Comparison of ENCODE assay signal across 11 cellular contexts in the genomic region with DNA sequence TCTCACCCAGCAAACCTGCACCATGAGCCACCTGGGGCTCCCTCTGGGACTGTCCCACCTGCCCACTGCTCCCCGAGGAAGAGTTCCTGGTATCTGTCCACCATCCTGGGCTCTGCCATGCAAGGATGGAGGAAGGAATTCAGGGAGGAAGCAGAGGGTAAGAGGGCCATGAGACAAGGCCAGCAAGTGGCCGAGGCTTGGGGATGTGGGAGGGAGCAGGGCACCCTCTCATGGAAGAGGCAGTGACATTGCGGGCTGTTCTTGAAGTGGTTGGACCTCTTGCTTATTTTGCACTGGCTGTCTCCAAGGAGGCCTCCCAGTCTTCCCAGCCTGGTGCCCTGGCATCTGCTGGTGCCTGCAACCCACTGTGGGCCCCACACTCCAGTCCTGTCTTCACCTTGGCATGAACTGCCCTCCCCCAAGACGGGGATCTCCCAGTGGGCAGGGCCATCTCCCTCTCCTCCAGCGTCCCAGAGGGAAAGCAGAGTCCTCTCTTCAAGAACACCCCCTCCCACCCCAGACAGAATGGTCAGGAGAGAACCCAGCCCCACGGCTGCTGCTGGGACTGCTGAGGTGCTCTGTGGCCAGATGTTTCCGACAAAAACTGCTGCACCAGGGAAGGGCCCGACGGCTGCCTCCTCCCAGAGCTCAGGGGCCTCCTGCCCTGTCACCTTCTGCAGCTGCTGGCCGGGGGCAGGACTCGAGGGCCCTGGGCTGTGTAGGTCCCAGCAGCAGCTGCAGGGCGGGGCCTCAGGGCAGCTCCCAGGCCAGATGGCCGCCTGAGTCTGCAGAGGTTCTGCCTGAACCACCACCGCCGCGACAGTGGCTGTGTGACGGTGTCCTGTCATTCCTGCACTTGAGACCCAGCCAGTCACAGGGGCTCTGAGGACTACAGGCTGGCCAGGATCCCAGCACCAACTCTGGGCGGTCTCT. TPM values are rescaled to one million over a fixed set of nuclear protein-coding genes. Genes with fewer than 3 reads are reported as not detected.
A peak's percentile ranks its signal among the peaks of the same experiment; 100 is the strongest.
DNase-seq lines count a peak whose midpoint lies in the region; ATAC-seq, FAIRE-seq and TF ChIP-seq lines count a peak whose summit lies in the region.
"Had no signal": no experiment of that assay in that cellular context is flagged by ENCODE, and none has a peak within 500 bp of the region (broad histone marks: within the 10 kb centered on the region; RNA-seq: fewer than 3 reads in every experiment).

No MANE protein-coding gene starts in this region.

- H3K56ac ChIP-seq in H1 (replicated peaks; ENCODE audit: insufficient read length, low read depth, low read length): no peak overlapping the region

- peak overlapping the region; percentile 15 for H3K4me3 Mint-ChIP-seq in CD8-positive, alpha-beta T cell
- H3K4me3 Mint-ChIP-seq in neural progenitor cell: peak overlapping the region; percentile 84

- H2AK5ac ChIP-seq in H1 (ENCODE audit: low read depth, low read length): no peak overlapping the region; the same call in 1 of the 2 replicates

- H3K9ac ChIP-seq in H1 (replicated peaks in 1 of 4; ENCODE audit: extremely low read depth in 1 of 4, low read depth in 3 of 4, low read length in 3 of 4) (no peak overlapping the region), neural progenitor cell (no peak overlapping the region)

- H4K91ac ChIP-seq in H1 (replicated peaks; ENCODE audit: insufficient read length, low read length): no peak overlapping the region

- TF ChIP-seq POLR2A in H1 (IDR thresholded peaks at IDR 0.05; ENCODE audit: control extremely low read depth in 1 of 2, low read depth in 2 of 2, low read length in 2 of 2): no peak

- no peak for DNase-seq in CD8-positive, alpha-beta T cell
- DNase-seq in NAMALWA (ENCODE audit: low spot score): peak; percentile 76
- no peak for DNase-seq in H1 (ENCODE audit: low read depth in 1 of 2, low spot score in 2 of 2)
- DNase-seq in neural progenitor cell (ENCODE audit: low spot score): peak; percentile 56
- DNase-seq in A172 (ENCODE audit: low spot score): no peak
- no peak for DNase-seq in SIG-M5 treated with dmso at 0.1 percent for 504 hours (lab: John Stamatoyannopoulos, UW; ENCODE audit: unreplicated experiment)
- no peak for DNase-seq in SIG-M5 (lab: John Stamatoyannopoulos, UW)
- DNase-seq: effector memory CD4-positive, alpha-beta T cell; NCI-H1092; stimulated activated CD8-positive, alpha-beta memory T cell treated with anti-CD3 and anti-CD28 coated beads, Interleukin-4, amount 100 ng/mL, for 48 hours had no signal

- H3K79me2 ChIP-seq in H1 (ENCODE audit: control insufficient read depth in 1 of 2, insufficient read depth in 2 of 2, low read length in 2 of 2) (peaks cover 0 to 6% of the 10 kb centered on the region in 2 experiments; a peak in 1 of 4 replicates), neural progenitor cell (ENCODE audit: low read depth) (peaks cover 27% of the 10 kb centered on the region)

- no peak overlapping the region for H2BK20ac ChIP-seq in H1 (ENCODE audit: low read length)

- no peak overlapping the region for H3K27ac ChIP-seq in CD8-positive, alpha-beta T cell (ENCODE audit: low read depth, low read length)
- H3K27ac ChIP-seq in H1 (ENCODE audit: low read depth, low read length) (no peak overlapping the region), neural progenitor cell (no peak overlapping the region)

- no peak overlapping the region for H3K27ac Mint-ChIP-seq in CD8-positive, alpha-beta T cell
- H3K27ac Mint-ChIP-seq in neural progenitor cell: no peak overlapping the region

- H3K4me2 ChIP-seq in H1 (ENCODE audit: insufficient read depth in 1 of 2, low read depth in 2 of 2, low read length in 2 of 2) (peak overlapping the region; percentile 40 to 88), neural progenitor cell (no peak overlapping the region)

- no peak for TF ChIP-seq RAD21 in H1 (IDR thresholded peaks at IDR 0.05 in 1 of 2, conservative IDR thresholded peaks at IDR 0.05 in 1 of 2; ENCODE audit: low read depth in 2 of 2, low read length in 2 of 2)

- H3K23me2 ChIP-seq in H1 (ENCODE audit: low read depth, low read length): peaks cover 27% of the 10 kb centered on the region

- peaks cover 13 to 25% of the 10 kb centered on the region in 2 experiments for H4K20me1 ChIP-seq in H1 (replicated peaks in 1 of 2; ENCODE audit: control insufficient read depth in 1 of 2, insufficient read depth in 2 of 2, low read length in 2 of 2)
- H4K20me1 ChIP-seq in neural progenitor cell (ENCODE audit: low read depth): peaks cover 45% of the 10 kb centered on the region

- H4K5ac ChIP-seq in H1 (ENCODE audit: insufficient read length, low read depth, low read length): no peak overlapping the region

- no peak for FAIRE-seq in H1 (lab: Jason Lieb, UNC)

- H3K9me3 ChIP-seq in CD8-positive, alpha-beta T cell (ENCODE audit: low read length): no peaks in the 10 kb centered on the region
- no peaks in the 10 kb centered on the region for H3K9me3 ChIP-seq in H1 (ENCODE audit: insufficient read depth in 2 of 2, low read depth in 1 of 2, low read length in 1 of 2)
- no peaks in the 10 kb centered on the region for H3K9me3 ChIP-seq in neural progenitor cell (ENCODE audit: low read depth)

- CTCF ChIA-PET in CD8-positive, alpha-beta T cell (lab: Charles Lee): interaction anchor here (1.1 to 1.8 kb wide), 2 partner anchors 28 to 29 kb away, joined by 3 to 7 read pairs; no protein-coding TSS in a partner anchor
- CTCF ChIA-PET in H1 (lab: Charles Lee; ENCODE audit: partially characterized antibody): interaction anchor here (0.5 to 11.1 kb wide), 8 partner anchors 23 to 76 kb away, joined by 3 to 110 read pairs (median 6); no protein-coding TSS in a partner anchor

- no peak overlapping the region for H2AFZ ChIP-seq in H1 (ENCODE audit: low read length)
- H2AFZ ChIP-seq in neural progenitor cell (replicated peaks): no peak overlapping the region

- peaks cover 44% of the 10 kb centered on the region for H3F3A ChIP-seq in neural progenitor cell (ENCODE audit: low read depth)

- no peak overlapping the region for H3K18ac ChIP-seq in H1 (ENCODE audit: extremely low read depth, low read length)

- no peaks in the 10 kb centered on the region for H3K27me3 Mint-ChIP-seq in CD8-positive, alpha-beta T cell (ENCODE audit: low read depth)
- peaks cover 34% of the 10 kb centered on the region for H3K27me3 Mint-ChIP-seq in neural progenitor cell (ENCODE audit: insufficient read depth, low read depth)

- ATAC-seq in CD8-positive, alpha-beta T cell: no peak
- no peak for ATAC-seq in GM21576 (IDR thresholded peaks at IDR 0.05; ENCODE audit: unreplicated experiment)

- 48% methylated on average over 18 of the region's 18 CpGs; no CpG with 5 or more reads in 1 of the 2 experiments for WGBS in H1 (ENCODE audit: extremely low coverage in 1 of 2, insufficient coverage in 1 of 2, insufficient read length in 1 of 2, insufficient replicate concordance in 2 of 2, low coverage in 1 of 2, low lambda C conversion rate in 2 of 2, missing lambda C conversion rate in 1 of 2), 2 experiments

- no peak overlapping the region for H3K23ac ChIP-seq in H1 (ENCODE audit: insufficient read length)

- no peaks in the 10 kb centered on the region for H3K36me3 Mint-ChIP-seq in CD8-positive, alpha-beta T cell
- no peaks in the 10 kb centered on the region for H3K36me3 Mint-ChIP-seq in neural progenitor cell

- no peak overlapping the region; the same call in 1 of the 2 replicates for H4K8ac ChIP-seq in H1 (ENCODE audit: extremely low read depth, insufficient read depth, low read length)

- no peak overlapping the region for H2BK120ac ChIP-seq in H1 (replicated peaks; ENCODE audit: low read depth, low read length)

- no peaks in the 10 kb centered on the region for H3K9me3 Mint-ChIP-seq in CD8-positive, alpha-beta T cell
- peaks cover 2% of the 10 kb centered on the region for H3K9me3 Mint-ChIP-seq in neural progenitor cell

- H3K79me1 ChIP-seq in H1 (ENCODE audit: low read depth, low read length): peaks cover 8% of the 10 kb centered on the region

- peaks cover 49% of the 10 kb centered on the region for H3K4me1 ChIP-seq in CD8-positive, alpha-beta T cell (ENCODE audit: insufficient read depth, low read length)
- H3K4me1 ChIP-seq in H1 (replicated peaks in 1 of 4; ENCODE audit: control insufficient read depth in 3 of 4, insufficient read depth in 4 of 4, low read length in 3 of 4) (peaks cover 4 to 48% (median 36%) of the 10 kb centered on the region in 4 experiments), neural progenitor cell (peaks cover 24% of the 10 kb centered on the region)

- H3K36me3 ChIP-seq in CD8-positive, alpha-beta T cell (ENCODE audit: insufficient read depth, low read length): no peaks in the 10 kb centered on the region
- no peaks in the 10 kb centered on the region for H3K36me3 ChIP-seq in H1 (ENCODE audit: control insufficient read depth in 2 of 4, insufficient read depth in 4 of 4, low read length in 3 of 4)
- no peaks in the 10 kb centered on the region for H3K36me3 ChIP-seq in neural progenitor cell

- intact Hi-C loops in CD8-positive, alpha-beta T cell (cut with DNase I, micrococcal nuclease): loop anchor here (5.0 to 10.0 kb wide), 3 partner anchors 190 to 520 kb away; a partner anchor contains a TSS

- H3K14ac ChIP-seq in H1 (ENCODE audit: insufficient read length): no peak overlapping the region

- no peak for TF ChIP-seq CTCF in CD8-positive, alpha-beta T cell (IDR thresholded peaks at IDR 0.05)
- TF ChIP-seq CTCF in H1 (IDR thresholded peaks at IDR 0.05; ENCODE audit: control extremely low read depth in 1 of 3, insufficient read depth in 1 of 3, low read depth in 1 of 3, low read length in 3 of 3) (no peak), neural progenitor cell (IDR thresholded peaks at IDR 0.05) (no peak)

- no peak overlapping the region for H3K4me3 ChIP-seq in CD8-positive, alpha-beta T cell (ENCODE audit: low read depth, low read length)
- H3K4me3 ChIP-seq in H1 (ENCODE audit: extremely low read depth in 1 of 4, insufficient read depth in 2 of 4, low read depth in 3 of 4, low read length in 4 of 4) (peak overlapping the region in 1 of 4 experiments; percentile 66; a peak in 1 of 8 replicates), neural progenitor cell (no peak overlapping the region)

- peaks cover 47% of the 10 kb centered on the region for H3K4me1 Mint-ChIP-seq in CD8-positive, alpha-beta T cell (ENCODE audit: low read depth)
- peaks cover 46% of the 10 kb centered on the region for H3K4me1 Mint-ChIP-seq in neural progenitor cell

- H2BK12ac ChIP-seq in H1 (ENCODE audit: low read depth, low read length): peak overlapping the region; percentile 44; the same call in 1 of the 2 replicates

- H3K4ac ChIP-seq in H1 (replicated peaks; ENCODE audit: insufficient read length, low read depth, low read length): peak overlapping the region; percentile 44

- POLR2A ChIA-PET in CD8-positive, alpha-beta T cell (lab: Charles Lee): no interaction called here
- POLR2A ChIA-PET in H1 (lab: Charles Lee; ENCODE audit: partially characterized antibody): interaction anchor here (2.0 to 2.3 kb wide), 3 partner anchors 29 to 44 kb away, joined by 4 to 7 read pairs (median 6); a partner anchor contains a TSS

- 0 out of 2 replicates have a peak overlapping the region, but pooled peaks have one; percentile 16 for H2BK15ac ChIP-seq in H1 (ENCODE audit: low read length)

- peak overlapping the region; percentile 2; the same call in 1 of the 2 replicates for H2BK5ac ChIP-seq in H1 (ENCODE audit: low read depth, low read length)

- H3K27me3 ChIP-seq in CD8-positive, alpha-beta T cell (ENCODE audit: insufficient read depth, low read length): no peaks in the 10 kb centered on the region
- H3K27me3 ChIP-seq in H1 (replicated peaks in 1 of 4; ENCODE audit: control insufficient read depth in 3 of 4, extremely low read depth in 1 of 4, insufficient read depth in 3 of 4, low read length in 3 of 4) (peaks cover 17 to 67% (median 56%) of the 10 kb centered on the region in 4 experiments), neural progenitor cell (peaks cover 67% of the 10 kb centered on the region)

- no peak for TF ChIP-seq EP300 in H1 (IDR thresholded peaks at IDR 0.05; ENCODE audit: borderline replicate concordance in 1 of 2, low read depth in 2 of 2, low read length in 2 of 2)

RNA-seq across cellular contexts. Expression of a gene that starts 1.8 kb away (rescaled TPM):
- 10 to 100 TPM; 65.7 to 67.7 TPM for total RNA-seq in CD8-positive, alpha-beta T cell
- total RNA-seq in H1 (2021; fragmentation: NEBNext Ultra II Directional; extraction: Animal tissue kit (Norgen Biotek cat#: 25700)): 62.1 and 71.5 TPM in 2 replicates
- polyA plus RNA-seq in H1 (2011; rRNA removed): 68.1 and 89.8 TPM in 2 replicates
- 86.7 TPM for polyA plus RNA-seq in H1 (2011; cell fraction: cytosol; rRNA removed)
- 135 TPM for polyA plus RNA-seq in H1 (2011; cell fraction: nucleus; rRNA removed)
- polyA plus RNA-seq in H1 (2012, experiment 1 of 2): 53.7 to 73.1 TPM (median 68.0 TPM) in 4 replicates
- polyA plus RNA-seq in H1 (2012, experiment 2 of 2): 53.5 TPM
- polyA plus RNA-seq in H1 (2013, experiment 1 of 2): 44.6 TPM
- polyA plus RNA-seq in H1 (2013, experiment 2 of 2): 45.6 TPM
- 43.3 and 54.9 TPM in 2 replicates for polyA minus RNA-seq in H1 (2011; rRNA and poly(A)+ RNA removed)
- 46.9 TPM for polyA minus RNA-seq in H1 (2011; cell fraction: cytosol; rRNA and poly(A)+ RNA removed)
- 28.2 TPM for polyA minus RNA-seq in H1 (2011; cell fraction: nucleus; rRNA and poly(A)+ RNA removed)
- total RNA-seq in neural progenitor cell (ENCODE audit: low replicate concordance): 67.2 and 92.4 TPM in 2 replicates
- 105 and 107 TPM in 2 replicates for total RNA-seq in A172 (2014; rRNA removed; shearing (Covaris generic))

RNA-seq across cellular contexts. Expression of a gene that starts 3.5 kb away (rescaled TPM):
- total RNA-seq in CD8-positive, alpha-beta T cell: 1 to 10 TPM; 2.0 to 2.3 TPM
- total RNA-seq in H1 (2021; fragmentation: NEBNext Ultra II Directional; extraction: Animal tissue kit (Norgen Biotek cat#: 25700)): 2.8 and 2.9 TPM in 2 replicates
- polyA plus RNA-seq in H1 (2011; rRNA removed): 3.1 and 3.7 TPM in 2 replicates
- 2.5 TPM for polyA plus RNA-seq in H1 (2011; cell fraction: cytosol; rRNA removed)
- 4.0 TPM for polyA plus RNA-seq in H1 (2011; cell fraction: nucleus; rRNA removed)
- polyA plus RNA-seq in H1 (2012, experiment 1 of 2): 1.5 to 3.3 TPM (median 2.9 TPM) in 4 replicates
- polyA plus RNA-seq in H1 (2012, experiment 2 of 2): 2.3 TPM
- polyA plus RNA-seq in H1 (2013, experiment 1 of 2): 1.2 TPM
- 1.2 TPM for polyA plus RNA-seq in H1 (2013, experiment 2 of 2)
- polyA minus RNA-seq in H1 (2011; rRNA and poly(A)+ RNA removed): 3.4 and 4.0 TPM in 2 replicates
- 2.7 TPM for polyA minus RNA-seq in H1 (2011; cell fraction: cytosol; rRNA and poly(A)+ RNA removed)
- polyA minus RNA-seq in H1 (2011; cell fraction: nucleus; rRNA and poly(A)+ RNA removed): 7.3 TPM
- total RNA-seq in neural progenitor cell (ENCODE audit: low replicate concordance): 0.41 and 1.1 TPM in 2 replicates
- total RNA-seq in A172 (2014; rRNA removed; shearing (Covaris generic)): 2.0 and 4.0 TPM in 2 replicates

RNA-seq across cellular contexts. Expression of a gene that starts 44.4 kb away (rescaled TPM):
- 100 to 1,000 TPM; 104 to 115 TPM for total RNA-seq in CD8-positive, alpha-beta T cell
- total RNA-seq in H1 (2021; fragmentation: NEBNext Ultra II Directional; extraction: Animal tissue kit (Norgen Biotek cat#: 25700)): 123 and 135 TPM in 2 replicates
- 517 and 589 TPM in 2 replicates for polyA plus RNA-seq in H1 (2011; rRNA removed)
- polyA plus RNA-seq in H1 (2011; cell fraction: cytosol; rRNA removed): 330 TPM
- 307 TPM for polyA plus RNA-seq in H1 (2011; cell fraction: nucleus; rRNA removed)
- polyA plus RNA-seq in H1 (2012, experiment 1 of 2): 85.5 to 181 TPM (median 172 TPM) in 4 replicates
- polyA plus RNA-seq in H1 (2012, experiment 2 of 2): 271 TPM
- polyA plus RNA-seq in H1 (2013, experiment 1 of 2): 207 TPM
- 187 TPM for polyA plus RNA-seq in H1 (2013, experiment 2 of 2)
- polyA minus RNA-seq in H1 (2011; rRNA and poly(A)+ RNA removed): 23.9 and 34.6 TPM in 2 replicates
- polyA minus RNA-seq in H1 (2011; cell fraction: cytosol; rRNA and poly(A)+ RNA removed): 70.6 TPM
- polyA minus RNA-seq in H1 (2011; cell fraction: nucleus; rRNA and poly(A)+ RNA removed): 52.2 TPM
- 139 and 231 TPM in 2 replicates for total RNA-seq in neural progenitor cell (ENCODE audit: low replicate concordance)
- 187 and 210 TPM in 2 replicates for total RNA-seq in A172 (2014; rRNA removed; shearing (Covaris generic))

Comparison
In these comparisons a context has a peak if more than half of its experiments do, and no peak if none do; other contexts are left out.
1. DNase-seq: peak in NAMALWA (single experiment) and neural progenitor cell (single experiment); none in CD8-positive, alpha-beta T cell (0 of 7), H1 (0 of 2), A172 (single experiment), SIG-M5 treated with dmso at 0.1 percent for 504 hours (single experiment) and SIG-M5 (single experiment).